ENCODE assay signal across 30 cellular contexts in the genomic region with DNA sequence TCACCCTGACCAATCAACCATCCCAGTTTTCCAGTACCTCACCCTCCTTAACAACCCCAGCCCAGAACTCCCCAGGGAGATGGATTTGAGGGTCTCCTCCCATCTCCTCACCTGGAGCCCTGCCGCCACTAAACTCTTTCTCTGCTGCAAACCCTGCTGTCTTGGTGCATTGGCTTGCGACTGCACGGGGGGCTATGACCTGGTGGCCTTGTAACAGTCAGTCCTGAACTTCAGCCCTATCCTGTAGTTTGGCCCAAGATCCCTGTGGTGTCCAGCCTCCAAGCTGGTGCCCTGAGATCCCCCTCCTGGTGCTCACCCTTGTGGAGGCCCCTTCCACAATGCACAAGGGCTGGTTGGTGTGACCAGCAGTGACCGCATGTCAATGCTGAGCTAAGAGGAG.
"Had no signal": no experiment of that assay in that cellular context is flagged by ENCODE, and none has a peak within 500 bp of the region (broad histone marks: within the 10 kb centered on the region; RNA-seq: fewer than 3 reads in every experiment).

No MANE protein-coding gene starts in this region.

- H3K27ac ChIP-seq: adrenal gland, body of pancreas, breast epithelium, cardiac muscle cell, coronary artery, dorsolateral prefrontal cortex, gastrocnemius medialis had no signal

- H3K36me3 ChIP-seq: adrenal gland, breast epithelium, cardiac muscle cell, gastrocnemius medialis had no signal

- H3K4me3 ChIP-seq: adrenal gland, body of pancreas, breast epithelium, cardiac muscle cell, coronary artery, dorsolateral prefrontal cortex, gastrocnemius medialis had no signal

- H3K9me3 ChIP-seq: adrenal gland, gastrocnemius medialis had no signal

- H3K4me1 ChIP-seq: breast epithelium had no signal

- ATAC-seq: activated CD4-positive, alpha-beta T cell treated with anti-CD3 and anti-CD28 coated beads for 36 hours; activated CD8-positive, alpha-beta memory T cell treated with anti-CD3 and anti-CD28 coated beads, Interleukin-2, amount 10 ng/mL, durations not matched to agents 7 days and 5 days; activated CD8-positive, alpha-beta T cell treated with anti-CD3 and anti-CD28 coated beads, Interleukin-2, amount 10 ng/mL, durations not matched to agents 7 days and 5 days; activated naive CD8-positive, alpha-beta T cell treated with anti-CD3 and anti-CD28 coated beads, Interleukin-2, amount 50 U/mL, for 24 hours; body of pancreas; esophagus mucosa; gastrocnemius medialis; T-helper 17 cell had no signal

- H3K27me3 ChIP-seq: body of pancreas had no signal

- DNase-seq: activated CD4-positive, alpha-beta memory T cell treated with anti-CD3 and anti-CD28 coated beads for 36 hours; activated CD4-positive, alpha-beta T cell treated with anti-CD3 and anti-CD28 coated beads for 36 hours; activated CD4-positive, alpha-beta T cell treated with anti-CD3 and anti-CD28 coated beads, Interleukin-2, amount 10 ng/mL, durations not matched to agents 24 days and 14 days; activated CD4-positive, CD25-positive, alpha-beta regulatory T cell; activated CD4-positive, CD25-positive, alpha-beta regulatory T cell treated with anti-CD3 and anti-CD28 coated beads, Interleukin-2, amount 50 U/mL, for 72 hours; activated CD8-positive, alpha-beta memory T cell treated with anti-CD3 and anti-CD28 coated beads, Interleukin-2, amount 10 ng/mL, durations not matched to agents 7 days and 5 days; activated CD8-positive, alpha-beta memory T cell treated with anti-CD3 and anti-CD28 coated beads, Interleukin-2, amount 50 U/mL, for 4 hours; activated CD8-positive, alpha-beta T cell treated with anti-CD3 and anti-CD28 coated beads, Interleukin-2, amount 10 ng/mL, durations not matched to agents 7 days and 5 days; activated effector memory CD4-positive, alpha-beta T cell treated with anti-CD3 and anti-CD28 coated beads, Interleukin-2, amount 50 U/mL, for 16 hours; activated naive CD4-positive, alpha-beta T cell treated with anti-CD3 and anti-CD28 coated beads for 36 hours; activated naive CD8-positive, alpha-beta T cell treated with anti-CD3 and anti-CD28 coated beads for 36 hours; activated naive CD8-positive, alpha-beta T cell treated with anti-CD3 and anti-CD28 coated beads, Interleukin-2, amount 50 U/mL, for 24 hours; activated T-cell treated with anti-CD3 and anti-CD28 coated beads, Interleukin-2, amount 50 U/mL, for 1 hour; activated T-cell treated with anti-CD3 and anti-CD28 coated beads, Interleukin-2, amount 50 U/mL, for 48 hours; adrenal gland; amygdala; aorta; body of pancreas; effector memory CD4-positive, alpha-beta T cell; endodermal cell; gastrocnemius medialis; glutamatergic neuron; T-helper 1 cell; T-helper 17 cell; T1000 had no signal
